19 cellular contexts compared by ENCODE assay signal in genomic region chr2:9410108-9410507, GRCh38. TPM values are rescaled to one million over a fixed set of nuclear protein-coding genes. Genes with fewer than 3 reads are reported as not detected.
DNase-seq lines count a peak whose midpoint lies in the region; ATAC-seq and TF ChIP-seq lines count a peak whose summit lies in the region.
"Had no signal": no experiment of that assay in that cellular context is flagged by ENCODE, and none has a peak within 500 bp of the region (broad histone marks: within the 10 kb centered on the region; RNA-seq: fewer than 3 reads in every experiment).

No MANE protein-coding gene starts in this region.

- peaks cover 6% of the 10 kb centered on the region for H3K4me1 Mint-ChIP-seq in activated CD4-positive, alpha-beta T cell treated with anti-CD3 and anti-CD28 coated beads, Interleukin-2, amount 10 ng/mL, durations not matched to agents 24 days and 14 days
- peaks cover 11 to 20% of the 10 kb centered on the region in 2 donors for H3K4me1 Mint-ChIP-seq in stimulated activated naive B cell treated with anti-CD40 and anti-IgM and Interleukin-4, amounts not matched to agents 10 μg/mL and 1 μg/mL and 100 μg/mL, for 72 hours
- H3K4me1 Mint-ChIP-seq: H9 had no signal

- no peaks in the 10 kb centered on the region for H3K27me3 Mint-ChIP-seq in activated CD4-positive, alpha-beta T cell treated with anti-CD3 and anti-CD28 coated beads, Interleukin-2, amount 10 ng/mL, durations not matched to agents 24 days and 14 days
- no peaks in the 10 kb centered on the region for H3K27me3 Mint-ChIP-seq in stimulated activated naive B cell treated with anti-CD40 and anti-IgM and Interleukin-4, amounts not matched to agents 10 μg/mL and 1 μg/mL and 100 μg/mL, for 72 hours

- no peaks in the 10 kb centered on the region for H3K9me3 Mint-ChIP-seq in activated CD4-positive, alpha-beta T cell treated with anti-CD3 and anti-CD28 coated beads, Interleukin-2, amount 10 ng/mL, durations not matched to agents 24 days and 14 days
- H3K9me3 Mint-ChIP-seq in stimulated activated naive B cell treated with anti-CD40 and anti-IgM and Interleukin-4, amounts not matched to agents 10 μg/mL and 1 μg/mL and 100 μg/mL, for 72 hours, result no peaks in the 10 kb centered on the region
- H3K9me3 Mint-ChIP-seq: H9 had no signal

- ATAC-seq in GM21723 (IDR thresholded peaks at IDR 0.05; ENCODE audit: unreplicated experiment), result peak; percentile 85
- peak; percentile 100 for ATAC-seq in stimulated activated naive B cell treated with anti-CD40 and anti-IgM and Interleukin-4, amounts not matched to agents 10 μg/mL and 1 μg/mL and 100 μg/mL, for 72 hours (replicated peaks)
- no peak for ATAC-seq in HG02973 (IDR thresholded peaks at IDR 0.05; ENCODE audit: unreplicated experiment)
- ATAC-seq: GM12878, K562, Right ventricle myocardium inferior had no signal

- DNase-seq in activated CD4-positive, alpha-beta T cell treated with anti-CD3 and anti-CD28 coated beads, Interleukin-2, amount 10 ng/mL, durations not matched to agents 24 days and 14 days, result no peak
- no peak for DNase-seq in activated CD4-positive, alpha-beta T cell treated with anti-CD3 and anti-CD28 coated beads, Interleukin-2, amount 50 U/mL, for 1 hour
- peak; percentile 45 for DNase-seq in stimulated activated naive B cell treated with anti-CD40 and anti-IgM and Interleukin-4, amounts not matched to agents 10 μg/mL and 1 μg/mL and 100 μg/mL, for 72 hours
- no peak for DNase-seq in activated T-cell treated with anti-CD3 and anti-CD28 coated beads for 4 hours
- DNase-seq in midbrain (lab: John Stamatoyannopoulos, UW), result no peak
- DNase-seq: C1 segment of cervical spinal cord, COR-L47, DMS153, H9, NCI-H1436 treated with DMSO at 0.1 percent for 48 hours, NCI-H2107 had no signal

- peak overlapping the region; percentile 29 for H3K27ac Mint-ChIP-seq in activated CD4-positive, alpha-beta T cell treated with anti-CD3 and anti-CD28 coated beads, Interleukin-2, amount 10 ng/mL, durations not matched to agents 24 days and 14 days
- H3K27ac Mint-ChIP-seq in stimulated activated naive B cell treated with anti-CD40 and anti-IgM and Interleukin-4, amounts not matched to agents 10 μg/mL and 1 μg/mL and 100 μg/mL, for 72 hours, result peak overlapping the region; percentile 93
- H3K27ac Mint-ChIP-seq: H9 had no signal

- TF ChIP-seq CTCF in VCaP (conservative IDR thresholded peaks at IDR 0.05), result no peak

- peaks cover 48% of the 10 kb centered on the region for H3K36me3 Mint-ChIP-seq in activated CD4-positive, alpha-beta T cell treated with anti-CD3 and anti-CD28 coated beads, Interleukin-2, amount 10 ng/mL, durations not matched to agents 24 days and 14 days (ENCODE audit: low read depth)
- peaks cover 36 to 48% of the 10 kb centered on the region in 2 donors for H3K36me3 Mint-ChIP-seq in stimulated activated naive B cell treated with anti-CD40 and anti-IgM and Interleukin-4, amounts not matched to agents 10 μg/mL and 1 μg/mL and 100 μg/mL, for 72 hours

- intact Hi-C loops in activated CD4-positive, alpha-beta T cell treated with anti-CD3 and anti-CD28 coated beads, Interleukin-2, amount 10 ng/mL, durations not matched to agents 24 days and 14 days (cut with micrococcal nuclease), result no loop called here

- no peak overlapping the region for H3K4me3 Mint-ChIP-seq in activated CD4-positive, alpha-beta T cell treated with anti-CD3 and anti-CD28 coated beads, Interleukin-2, amount 10 ng/mL, durations not matched to agents 24 days and 14 days
- peak overlapping the region; percentile 55 to 82 for H3K4me3 Mint-ChIP-seq in stimulated activated naive B cell treated with anti-CD40 and anti-IgM and Interleukin-4, amounts not matched to agents 10 μg/mL and 1 μg/mL and 100 μg/mL, for 72 hours
- H3K4me3 Mint-ChIP-seq: H9 had no signal

- peak overlapping the region; percentile 69; the same call in 1 of the 2 replicates for H3K27ac ChIP-seq in VCaP
- H3K27ac ChIP-seq: 22Rv1, SK-N-MC had no signal

RNA-seq across cellular contexts. Expression of gene ITGB1BP1, which starts 13.2 kb away (rescaled TPM):
- 121 and 131 TPM in 2 replicates for total RNA-seq in activated CD4-positive, alpha-beta T cell treated with anti-CD3 and anti-CD28 coated beads, Interleukin-2, amount 10 ng/mL, durations not matched to agents 24 days and 14 days

RNA-seq across cellular contexts. Expression of gene CPSF3, which starts 13.3 kb away (rescaled TPM):
- total RNA-seq in activated CD4-positive, alpha-beta T cell treated with anti-CD3 and anti-CD28 coated beads, Interleukin-2, amount 10 ng/mL, durations not matched to agents 24 days and 14 days, result 81.4 TPM in 2 replicates
